Comparison of ENCODE assay signal across 37 cellular contexts in the genomic region with DNA sequence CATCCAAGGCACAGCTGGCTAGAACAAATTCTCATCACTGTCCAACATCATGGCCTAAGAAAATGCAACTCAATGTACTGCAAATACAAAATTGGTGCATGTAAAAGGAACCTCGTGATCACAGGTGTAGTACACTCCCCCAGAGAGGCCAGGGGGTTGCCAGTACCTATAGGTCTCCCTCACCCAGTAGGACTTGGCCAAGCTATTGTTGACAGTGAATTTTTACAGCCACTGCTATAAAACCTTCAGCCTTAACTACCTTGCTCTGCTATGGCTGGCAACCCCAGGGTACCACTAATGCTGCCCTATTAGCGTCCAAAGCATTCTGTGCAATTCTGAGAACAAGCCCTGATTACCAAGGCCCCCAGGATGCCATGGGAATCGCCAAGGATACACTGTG.
"Had no signal": no experiment of that assay in that cellular context is flagged by ENCODE, and none has a peak within 500 bp of the region (broad histone marks: within the 10 kb centered on the region; RNA-seq: fewer than 3 reads in every experiment).

No MANE protein-coding gene starts in this region.

- ATAC-seq: activated CD4-positive, alpha-beta T cell treated with anti-CD3 and anti-CD28 coated beads for 36 hours; activated CD4-positive, CD25-positive, alpha-beta regulatory T cell treated with anti-CD3 and anti-CD28 coated beads, Interleukin-2, amount 50 U/mL, for 24 hours; activated CD8-positive, alpha-beta memory T cell treated with anti-CD3 and anti-CD28 coated beads, Interleukin-2, amount 10 ng/mL, durations not matched to agents 7 days and 5 days; activated CD8-positive, alpha-beta T cell treated with anti-CD3 and anti-CD28 coated beads, Interleukin-2, amount 10 ng/mL, durations not matched to agents 7 days and 5 days; activated naive CD8-positive, alpha-beta T cell treated with anti-CD3 and anti-CD28 coated beads, Interleukin-2, amount 50 U/mL, for 24 hours; WTC11 had no signal

- H3K27ac Mint-ChIP-seq: activated CD4-positive, alpha-beta memory T cell treated with anti-CD3 and anti-CD28 coated beads, Interleukin-2, amount 10 ng/mL, durations not matched to agents 7 days and 5 days; activated CD4-positive, alpha-beta T cell treated with anti-CD3 and anti-CD28 coated beads for 36 hours; activated CD4-positive, alpha-beta T cell treated with anti-CD3 and anti-CD28 coated beads, Interleukin-2, amount 10 ng/mL, durations not matched to agents 7 days and 5 days; activated CD8-positive, alpha-beta memory T cell treated with anti-CD3 and anti-CD28 coated beads, Interleukin-2, amount 10 ng/mL, durations not matched to agents 7 days and 5 days; activated CD8-positive, alpha-beta T cell treated with anti-CD3 and anti-CD28 coated beads, Interleukin-2, amount 10 ng/mL, durations not matched to agents 7 days and 5 days; activated naive CD4-positive, alpha-beta T cell treated with anti-CD3 and anti-CD28 coated beads, Interleukin-2, amount 10 ng/mL, durations not matched to agents 7 days and 5 days; activated naive CD4-positive, alpha-beta T cell treated with anti-CD3 and anti-CD28 coated beads, Interleukin-2, amount 50 U/mL, for 24 hours; activated naive CD8-positive, alpha-beta T cell; activated naive CD8-positive, alpha-beta T cell treated with anti-CD3 and anti-CD28 coated beads, Interleukin-2, amount 10 ng/mL, durations not matched to agents 7 days and 5 days; activated naive CD8-positive, alpha-beta T cell treated with anti-CD3 and anti-CD28 coated beads, Interleukin-2, amount 50 U/mL, for 24 hours; activated T-cell treated with anti-CD3 and anti-CD28 coated beads, Interleukin-2, amount 50 U/mL, for 24 hours; activated T-helper 2 cell treated with anti-CD3 and anti-CD28 coated beads, Interferon-gamma antibody, Interleukin-2, Interleukin-4, amounts not matched to agents 10 μg/mL and 5 μg/mL and 100 μg/mL, durations not matched to agents 14 hours and 24 hours and 36 hours; T-helper 1 cell treated with Interleukin-12 subunit alpha and Interleukin-12 subunit beta and Interleukin-4 antibody, amounts not matched to agents 30 μg/mL and 1 μg/mL, for 36 hours; T-helper 2 cell treated with Interferon-gamma antibody and Interleukin-4, amounts not matched to agents 5 μg/mL and 100 μg/mL, for 36 hours; WTC11 had no signal

- H3K4me1 ChIP-seq: ascending aorta had no signal

- H3K4me1 Mint-ChIP-seq: activated CD4-positive, alpha-beta memory T cell treated with anti-CD3 and anti-CD28 coated beads, Interleukin-2, amount 10 ng/mL, durations not matched to agents 7 days and 5 days; activated CD4-positive, alpha-beta T cell treated with anti-CD3 and anti-CD28 coated beads for 36 hours; activated CD8-positive, alpha-beta memory T cell treated with anti-CD3 and anti-CD28 coated beads, Interleukin-2, amount 10 ng/mL, durations not matched to agents 7 days and 5 days had no signal

- H3K4me3 ChIP-seq: ascending aorta, cardiac muscle cell had no signal

- H3K27ac ChIP-seq: ascending aorta, cardiac muscle cell, VCaP had no signal

- DNase-seq: activated CD4-positive, alpha-beta memory T cell treated with anti-CD3 and anti-CD28 coated beads, Interleukin-2, amount 10 ng/mL, durations not matched to agents 7 days and 5 days; activated CD4-positive, alpha-beta T cell treated with anti-CD3 and anti-CD28 coated beads for 1 hour; activated CD4-positive, alpha-beta T cell treated with anti-CD3 and anti-CD28 coated beads for 36 hours; activated CD4-positive, alpha-beta T cell treated with anti-CD3 and anti-CD28 coated beads for 48 hours; activated CD4-positive, alpha-beta T cell treated with anti-CD3 and anti-CD28 coated beads, Interleukin-2, amount 10 ng/mL, durations not matched to agents 7 days and 5 days; activated CD4-positive, alpha-beta T cell treated with anti-CD3 and anti-CD28 coated beads, Interleukin-2, amount 50 U/mL, for 48 hours; activated CD4-positive, CD25-positive, alpha-beta regulatory T cell; activated CD8-positive, alpha-beta memory T cell treated with anti-CD3 and anti-CD28 coated beads for 24 hours; activated CD8-positive, alpha-beta memory T cell treated with anti-CD3 and anti-CD28 coated beads, Interleukin-2, amount 10 ng/mL, durations not matched to agents 7 days and 5 days; activated CD8-positive, alpha-beta memory T cell treated with anti-CD3 and anti-CD28 coated beads, Interleukin-2, amount 50 U/mL, for 48 hours; activated CD8-positive, alpha-beta T cell treated with anti-CD3 and anti-CD28 coated beads, Interleukin-2, amount 10 ng/mL, durations not matched to agents 7 days and 5 days; activated effector memory CD4-positive, alpha-beta T cell treated with Interleukin-2 at 50 U/mL for 16 hours; activated gamma-delta T cell; activated naive CD4-positive, alpha-beta T cell treated with anti-CD3 and anti-CD28 coated beads, Interleukin-2, amount 10 ng/mL, durations not matched to agents 7 days and 5 days; activated naive CD4-positive, alpha-beta T cell treated with Interleukin-2 at 50 U/mL for 16 hours; activated naive CD8-positive, alpha-beta T cell treated with anti-CD3 and anti-CD28 coated beads, Interleukin-2, amount 10 ng/mL, durations not matched to agents 7 days and 5 days; activated naive CD8-positive, alpha-beta T cell treated with anti-CD3 and anti-CD28 coated beads, Interleukin-2, amount 50 U/mL, for 24 hours; activated T-cell treated with anti-CD3 and anti-CD28 coated beads, Interleukin-2, amount 50 U/mL, for 24 hours; activated T-cell treated with anti-CD3 and anti-CD28 coated beads, Interleukin-2, amount 50 U/mL, for 48 hours; amygdala; anterior cingulate cortex; caudate nucleus; cerebellar nuclear complex; T-helper 2 cell; T-helper 9 cell had no signal

- H3K36me3 ChIP-seq: ascending aorta, cardiac muscle cell had no signal

- H3K9me3 Mint-ChIP-seq: activated CD4-positive, alpha-beta memory T cell treated with anti-CD3 and anti-CD28 coated beads, Interleukin-2, amount 10 ng/mL, durations not matched to agents 7 days and 5 days; activated CD4-positive, alpha-beta T cell treated with anti-CD3 and anti-CD28 coated beads, Interleukin-2, amount 10 ng/mL, durations not matched to agents 7 days and 5 days; activated naive CD4-positive, alpha-beta T cell treated with anti-CD3 and anti-CD28 coated beads, Interleukin-2, amount 10 ng/mL, durations not matched to agents 7 days and 5 days; activated naive CD4-positive, alpha-beta T cell treated with anti-CD3 and anti-CD28 coated beads, Interleukin-2, amount 50 U/mL, for 24 hours; activated naive CD8-positive, alpha-beta T cell treated with anti-CD3 and anti-CD28 coated beads, Interleukin-2, amount 50 U/mL, for 24 hours; activated T-cell treated with anti-CD3 and anti-CD28 coated beads, Interleukin-2, amount 50 U/mL, for 24 hours; activated T-helper 2 cell treated with anti-CD3 and anti-CD28 coated beads, Interferon-gamma antibody, Interleukin-2, Interleukin-4, amounts not matched to agents 10 μg/mL and 5 μg/mL and 100 μg/mL, durations not matched to agents 14 hours and 24 hours and 36 hours; central memory CD8-positive, alpha-beta T cell; T-helper 1 cell treated with Interleukin-12 subunit alpha and Interleukin-12 subunit beta and Interleukin-4 antibody, amounts not matched to agents 30 μg/mL and 1 μg/mL, for 36 hours; T-helper 2 cell treated with Interferon-gamma antibody and Interleukin-4, amounts not matched to agents 5 μg/mL and 100 μg/mL, for 36 hours; WTC11 had no signal

- H3K27me3 Mint-ChIP-seq: activated CD4-positive, alpha-beta memory T cell treated with anti-CD3 and anti-CD28 coated beads, Interleukin-2, amount 10 ng/mL, durations not matched to agents 7 days and 5 days; activated CD4-positive, alpha-beta T cell treated with anti-CD3 and anti-CD28 coated beads for 36 hours; activated naive CD4-positive, alpha-beta T cell treated with anti-CD3 and anti-CD28 coated beads, Interleukin-2, amount 50 U/mL, for 24 hours; activated naive CD8-positive, alpha-beta T cell; activated naive CD8-positive, alpha-beta T cell treated with anti-CD3 and anti-CD28 coated beads, Interleukin-2, amount 10 ng/mL, durations not matched to agents 7 days and 5 days; activated naive CD8-positive, alpha-beta T cell treated with anti-CD3 and anti-CD28 coated beads, Interleukin-2, amount 50 U/mL, for 24 hours; activated T-cell treated with anti-CD3 and anti-CD28 coated beads, Interleukin-2, amount 50 U/mL, for 24 hours; brain had no signal

- H3K27me3 ChIP-seq: ascending aorta, cardiac muscle cell had no signal

- H3K36me3 Mint-ChIP-seq: activated CD8-positive, alpha-beta memory T cell treated with anti-CD3 and anti-CD28 coated beads, Interleukin-2, amount 10 ng/mL, durations not matched to agents 7 days and 5 days; activated naive CD4-positive, alpha-beta T cell treated with anti-CD3 and anti-CD28 coated beads, Interleukin-2, amount 10 ng/mL, durations not matched to agents 7 days and 5 days; WTC11 had no signal

- H3K4me3 Mint-ChIP-seq: activated CD4-positive, alpha-beta memory T cell treated with anti-CD3 and anti-CD28 coated beads, Interleukin-2, amount 10 ng/mL, durations not matched to agents 7 days and 5 days; activated CD4-positive, alpha-beta T cell treated with anti-CD3 and anti-CD28 coated beads for 36 hours; activated CD4-positive, alpha-beta T cell treated with anti-CD3 and anti-CD28 coated beads, Interleukin-2, amount 10 ng/mL, durations not matched to agents 7 days and 5 days; activated CD8-positive, alpha-beta memory T cell treated with anti-CD3 and anti-CD28 coated beads, Interleukin-2, amount 10 ng/mL, durations not matched to agents 7 days and 5 days; activated CD8-positive, alpha-beta T cell treated with anti-CD3 and anti-CD28 coated beads, Interleukin-2, amount 10 ng/mL, durations not matched to agents 7 days and 5 days; activated naive CD4-positive, alpha-beta T cell treated with anti-CD3 and anti-CD28 coated beads, Interleukin-2, amount 10 ng/mL, durations not matched to agents 7 days and 5 days; activated naive CD4-positive, alpha-beta T cell treated with anti-CD3 and anti-CD28 coated beads, Interleukin-2, amount 50 U/mL, for 24 hours; activated naive CD8-positive, alpha-beta T cell; activated naive CD8-positive, alpha-beta T cell treated with anti-CD3 and anti-CD28 coated beads, Interleukin-2, amount 10 ng/mL, durations not matched to agents 7 days and 5 days; activated naive CD8-positive, alpha-beta T cell treated with anti-CD3 and anti-CD28 coated beads, Interleukin-2, amount 50 U/mL, for 24 hours; activated T-cell treated with anti-CD3 and anti-CD28 coated beads, Interleukin-2, amount 50 U/mL, for 24 hours; central memory CD8-positive, alpha-beta T cell; T-helper 1 cell treated with Interleukin-12 subunit alpha and Interleukin-12 subunit beta and Interleukin-4 antibody, amounts not matched to agents 30 μg/mL and 1 μg/mL, for 36 hours; T-helper 2 cell treated with Interferon-gamma antibody and Interleukin-4, amounts not matched to agents 5 μg/mL and 100 μg/mL, for 36 hours; WTC11 had no signal

- H3K9me3 ChIP-seq: ascending aorta had no signal
